Comparison of ENCODE assay signal across 8 cellular contexts in the genomic region with DNA sequence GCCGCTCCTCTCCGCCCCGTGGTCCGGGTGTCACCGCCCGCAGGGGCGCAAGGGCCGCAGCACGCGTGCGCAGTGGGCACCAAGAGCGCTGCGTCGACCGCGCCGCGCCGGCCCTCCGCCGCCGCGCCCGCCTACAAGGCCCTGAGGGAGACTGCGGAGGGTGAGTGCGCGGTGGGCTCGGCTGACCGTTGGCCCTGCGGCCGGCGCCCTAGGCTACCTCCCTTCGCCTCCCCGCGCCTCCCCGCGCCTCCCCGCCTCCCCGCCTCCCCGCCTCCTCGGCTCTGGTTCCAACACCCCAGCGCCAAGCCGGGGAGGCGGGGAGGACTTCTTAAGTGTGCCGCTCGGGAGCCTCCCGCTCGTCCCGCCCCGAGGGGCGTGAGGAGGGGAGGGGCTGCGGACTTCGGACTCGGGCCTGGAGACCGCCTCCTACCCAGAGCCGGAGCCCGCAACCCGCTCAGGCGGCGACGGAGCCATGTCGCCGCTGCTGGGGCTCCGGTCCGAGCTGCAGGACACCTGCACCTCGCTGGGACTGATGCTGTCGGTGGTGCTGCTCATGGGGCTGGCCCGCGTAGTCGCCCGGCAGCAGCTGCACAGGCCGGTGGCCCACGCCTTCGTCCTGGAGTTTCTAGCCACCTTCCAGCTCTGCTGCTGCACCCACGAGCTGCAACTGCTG. TPM values are rescaled to one million over a fixed set of nuclear protein-coding genes. Genes with fewer than 3 reads are reported as not detected.
A peak's percentile ranks its signal among the peaks of the same experiment; 100 is the strongest.
DNase-seq lines count a peak whose midpoint lies in the region; ATAC-seq, FAIRE-seq and TF ChIP-seq lines count a peak whose summit lies in the region.

TSS of gene AQP11 (plus strand) at position 433 of the 673 bp plus-strand sequence. CDS start at position 473, 40 bp downstream.

- DNase-seq in GM03348 (ENCODE audit: low spot score) (peak; percentile 95), HCT116 (ENCODE audit: low read depth, low spot score) (peak; percentile 26), MM.1S (peak; percentile 91), SK-N-MC (ENCODE audit: low read depth, low spot score) (no peak), cardiac septum (ENCODE audit: low spot score) (peak; percentile 90), pancreas (peak; percentile 90 to 96 (median 92)), transverse colon (peak; percentile 94)
- peak; percentile 20 for DNase-seq in activated naive CD8-positive, alpha-beta T cell treated with anti-CD3 and anti-CD28 coated beads, Interleukin-2, amount 50 U/mL, for 16 hours (ENCODE audit: low read depth, low spot score)

- peak within 1 kb of the TSS; percentile 53 for H3K9ac ChIP-seq in HCT116 (ENCODE audit: low read length)
- H3K9ac ChIP-seq in MM.1S (ENCODE audit: low read length): peak within 1 kb of the TSS; percentile 53; the same call in 1 of the 2 replicates
- peak within 1 kb of the TSS; percentile 74 for H3K9ac ChIP-seq in SK-N-MC (ENCODE audit: insufficient read length)

- peaks cover 10% of the 10 kb centered on the region for H3F3A ChIP-seq in MM.1S (ENCODE audit: insufficient read depth, low read length)

- TF ChIP-seq RAD21 in HCT116 (IDR thresholded peaks at IDR 0.05; ENCODE audit: low read depth): no peak

- H4K20me1 ChIP-seq in HCT116 (ENCODE audit: insufficient read depth): no peaks in the 10 kb centered on the region
- no peaks in the 10 kb centered on the region for H4K20me1 ChIP-seq in MM.1S (ENCODE audit: insufficient read depth, low read length)

- no TSS peak for BruUV-seq in HCT116 (replicated peaks; lab: Mats Ljungman, UMichigan)

- intact Hi-C loops in HCT116 (cut with micrococcal nuclease): no loop called here
- intact Hi-C loops in cardiac septum (cut with DNase I): no loop called here
- intact Hi-C loops in pancreas (cut with DNase I): no loop called here
- intact Hi-C loops in transverse colon (cut with DNase I; ENCODE audit: low total_unique reads): no loop called here

- ATAC-seq in HCT116 (peak; percentile 91), pancreas (peak; percentile 89 to 95 (median 91))

- no peaks in the 10 kb centered on the region for H3K36me3 ChIP-seq in HCT116 (ENCODE audit: control insufficient read depth in 1 of 2, insufficient read depth in 2 of 2, low read length in 2 of 2)
- H3K36me3 ChIP-seq in MM.1S (replicated peaks; ENCODE audit: insufficient read depth, low read length): no peaks in the 10 kb centered on the region
- no peaks in the 10 kb centered on the region for H3K36me3 ChIP-seq in SK-N-MC (ENCODE audit: insufficient read depth, low read length)
- no peaks in the 10 kb centered on the region for H3K36me3 ChIP-seq in pancreas
- H3K36me3 ChIP-seq in transverse colon: no peaks in the 10 kb centered on the region

- H3K4me1 ChIP-seq in HCT116 (ENCODE audit: control insufficient read depth in 1 of 2, insufficient read depth in 2 of 2, low read length in 2 of 2) (peaks cover 0 to 13% of the 10 kb centered on the region in 2 experiments; a peak in 2 of 4 replicates), MM.1S (ENCODE audit: low read length) (peaks cover 8% of the 10 kb centered on the region; the same call in 1 of the 2 replicates), pancreas (peaks cover 0 to 8% (median 7%) of the 10 kb centered on the region in 3 donors), transverse colon (peaks cover 10 to 20% (median 14%) of the 10 kb centered on the region in 4 donors)

- H3K9me2 ChIP-seq in HCT116 (ENCODE audit: insufficient read depth) (no peaks in the 10 kb centered on the region), MM.1S (replicated peaks; ENCODE audit: insufficient read depth, low read length) (no peaks in the 10 kb centered on the region)

- POLR2A ChIA-PET in HCT116 (lab: Charles Lee): no interaction called here

- WGBS in pancreas, 2 donors: 0 to 1% methylated on average over 61 to 75 of the region's 75 CpGs
- 0% methylated on average over 62 of the region's 75 CpGs; no CpG with 5 or more reads in 1 of the 2 donors for WGBS in transverse colon (ENCODE audit: low coverage in 1 of 2), 2 donors

- in situ Hi-C loops in transverse colon (cut with MboI; ENCODE audit: low pct_ligation_motif_present in 1 of 4, low pct_unique_long_range_greater_than_20kb in 1 of 4, low sequenced_read_pairs in 3 of 4): no loop called here

- H3K27me3 ChIP-seq in HCT116 (ENCODE audit: insufficient read depth, low read length) (no peaks in the 10 kb centered on the region), MM.1S (replicated peaks; ENCODE audit: insufficient read depth, low read length) (no peaks in the 10 kb centered on the region), pancreas (no peaks in the 10 kb centered on the region), transverse colon (no peaks in the 10 kb centered on the region)

- H3K4me3 ChIP-seq in HCT116 (replicated peaks in 1 of 2; ENCODE audit: low read depth in 1 of 2, low read length in 2 of 2) (peak within 1 kb of the TSS; percentile 38 to 53), MM.1S (ENCODE audit: low read length) (peak within 1 kb of the TSS; percentile 78), SK-N-MC (peak within 1 kb of the TSS; percentile 93), pancreas (peak within 1 kb of the TSS; percentile 43 to 85 (median 53)), transverse colon (peak within 1 kb of the TSS; percentile 35 to 74 (median 65))

- CTCF ChIA-PET in HCT116 (lab: Charles Lee): no interaction called here

- H3K4me2 ChIP-seq in HCT116 (ENCODE audit: low read length) (peak within 1 kb of the TSS; percentile 79), MM.1S (ENCODE audit: low read depth, low read length) (peak within 1 kb of the TSS; percentile 100)

- H3K27ac ChIP-seq in HCT116 (ENCODE audit: low read depth, low read length) (peak within 1 kb of the TSS; percentile 37; the same call in 1 of the 2 replicates), MM.1S (ENCODE audit: low read length) (peak within 1 kb of the TSS; percentile 10; the same call in 1 of the 2 replicates), SK-N-MC (peak within 1 kb of the TSS; percentile 22; the same call in 1 of the 2 replicates), pancreas (peak within 1 kb of the TSS; percentile 76 to 95 (median 82)), transverse colon (peak within 1 kb of the TSS; percentile 82 to 94 (median 90))

- H2AFZ ChIP-seq in HCT116 (ENCODE audit: low read depth, low read length, poor library complexity, severe bottlenecking): no peak within 1 kb of the TSS
- peak within 1 kb of the TSS; percentile 93 for H2AFZ ChIP-seq in MM.1S (ENCODE audit: low read length)

- H3K9me3 ChIP-seq in HCT116 (ENCODE audit: control insufficient read depth in 1 of 2, insufficient read depth in 1 of 2, low read depth in 1 of 2, low read length in 2 of 2): no peaks in the 10 kb centered on the region
- H3K9me3 ChIP-seq in MM.1S (replicated peaks; ENCODE audit: insufficient read depth, low read length): no peaks in the 10 kb centered on the region
- H3K9me3 ChIP-seq in SK-N-MC (ENCODE audit: low read depth, low read length): no peaks in the 10 kb centered on the region
- H3K9me3 ChIP-seq in pancreas: no peaks in the 10 kb centered on the region
- H3K9me3 ChIP-seq in transverse colon: no peaks in the 10 kb centered on the region

- FAIRE-seq in pancreas (lab: Jason Lieb, UNC): no peak

- TF ChIP-seq CTCF in HCT116 (IDR thresholded peaks at IDR 0.05 in 2 of 3, conservative IDR thresholded peaks at IDR 0.05 in 1 of 3; ENCODE audit: borderline replicate concordance in 1 of 3, insufficient read depth in 1 of 3, low read depth in 2 of 3, low read length in 2 of 3) (no peak), MM.1S (IDR thresholded peaks at IDR 0.05; ENCODE audit: low read length) (no peak), pancreas (IDR thresholded peaks at IDR 0.05) (no peak), transverse colon (IDR thresholded peaks at IDR 0.05) (no peak)

- no peaks in the 10 kb centered on the region for H3K79me2 ChIP-seq in HCT116 (ENCODE audit: insufficient read depth, low read length)
- H3K79me2 ChIP-seq in MM.1S (ENCODE audit: low read length): no peaks in the 10 kb centered on the region

- RAD21 ChIA-PET in HCT116 (lab: Charles Lee; ENCODE audit: low non-redundant PET in 1 of 2, low total read pairs in 2 of 2, uncharacterized antibody in 2 of 2, unreplicated experiment in 2 of 2): no interaction called here

- TF ChIP-seq EP300 in transverse colon (IDR thresholded peaks at IDR 0.05; ENCODE audit: low read depth): peak; percentile 3

- TF ChIP-seq POLR2A in HCT116 (IDR thresholded peaks at IDR 0.05; ENCODE audit: borderline replicate concordance, extremely low read depth, insufficient read depth, insufficient read length) (no peak), transverse colon (IDR thresholded peaks at IDR 0.05) (peak; percentile 79)

TF ChIP-seq in HCT116, 20 proteins besides CTCF, POLR2A, EP300 and RAD21:
- TF ChIP-seq EGR1 (IDR thresholded peaks at IDR 0.05; ENCODE audit: low read depth) (no peak), POLR2AphosphoS5 (IDR thresholded peaks at IDR 0.05; ENCODE audit: low read depth, low read length) (peak; percentile 29; the same call in 1 of the 2 replicates), TCF7L2 (IDR thresholded peaks at IDR 0.05; ENCODE audit: borderline replicate concordance, extremely low read depth, insufficient read depth, insufficient read length) (peak; percentile 27), MAX (IDR thresholded peaks at IDR 0.05) (peak; percentile 55; the same call in 1 of the 2 replicates), ZFX (IDR thresholded peaks at IDR 0.05) (peak; percentile 33; the same call in 1 of the 2 replicates)

RNA-seq across cellular contexts. Expression of gene AQP11, which starts in this region (rescaled TPM):
- total RNA-seq in HCT116 (2021; ENCODE audit: unreplicated experiment) (0.20 TPM), cardiac septum (0.54 TPM), pancreas (1 to 10 TPM in 3 of 6 donors, under 1 TPM in 3; 0.41 to 2.3 (median 1.2) TPM), transverse colon (10 to 100 TPM in 1 of 4 donors, 1 to 10 TPM in 3; 2.6 to 10.2 (median 7.4) TPM)
- polyA plus RNA-seq in HCT116 (2012): 0.40 and 0.53 TPM in 2 replicates
- polyA plus RNA-seq in pancreas: under 1 TPM; 0.53 to 0.99 TPM

Comparison
In these comparisons a context has a peak if more than half of its experiments do, and no peak if none do; other contexts are left out.
1. Peak in DNase-seq, ATAC-seq, H3K4me3 ChIP-seq, H3K27ac ChIP-seq, H3K9ac ChIP-seq and H3K4me2 ChIP-seq in HCT116; RNA of the gene not detected or under 1 TPM.
2. Peak in DNase-seq in cardiac septum; RNA of the gene not detected or under 1 TPM.
3. H3K27ac ChIP-seq: peak in every context shown above with its lines; median percentile 90 in transverse colon; 82 in pancreas; 37 in HCT116; 22 in SK-N-MC; 10 in MM.1S.